ENCODE assay signal across 20 cellular contexts in genomic region chr1:35436078-35436477, GRCh38.
DNase-seq lines count a peak whose midpoint lies in the region; ATAC-seq and TF ChIP-seq lines count a peak whose summit lies in the region.
"Had no signal": no experiment of that assay in that cellular context is flagged by ENCODE, and none has a peak within 500 bp of the region (broad histone marks: within the 10 kb centered on the region; RNA-seq: fewer than 3 reads in every experiment).

No MANE protein-coding gene starts in this region.

- peaks cover 3 to 89% of the 10 kb centered on the region in 2 experiments; a peak in 2 of 3 replicates for H3K36me3 ChIP-seq in HEK293 (ENCODE audit: control insufficient read depth in 2 of 2, insufficient read depth in 1 of 2, low read length in 2 of 2)
- H3K36me3 ChIP-seq in mesenchymal stem cell (ENCODE audit: control insufficient read depth in 1 of 2, insufficient read depth in 2 of 2, low read depth in 1 of 2, low read length in 2 of 2) = peaks cover 73 to 75% of the 10 kb centered on the region in 2 experiments
- H3K36me3 ChIP-seq: BE2C had no signal

- H4K8ac ChIP-seq in mesenchymal stem cell (ENCODE audit: low read length) = no peak overlapping the region

- H3K4ac ChIP-seq in mesenchymal stem cell (ENCODE audit: low read depth in 1 of 2, low read length in 2 of 2) = no peak overlapping the region

- H3K14ac ChIP-seq in mesenchymal stem cell (ENCODE audit: low read length in 2 of 2) = no peak overlapping the region

- no peaks in the 10 kb centered on the region for H3K27me3 ChIP-seq in mesenchymal stem cell (ENCODE audit: control insufficient read depth in 1 of 2, insufficient read depth in 1 of 2, low read length in 2 of 2)
- H3K27me3 ChIP-seq: BE2C had no signal

- DNase-seq in mesenchymal stem cell = no peak
- no peak for DNase-seq in stimulated activated effector memory CD8-positive, alpha-beta T cell treated with anti-CD3 and anti-CD28 coated beads, Interleukin-12 subunit alpha, Interleukin-12 subunit beta, amount 100 ng/mL, for 72 hours (ENCODE audit: low spot score in 2 of 2)
- DNase-seq in activated CD4-positive, alpha-beta memory T cell treated with anti-CD3 and anti-CD28 coated beads, Interleukin-2, amount 10 ng/mL, durations not matched to agents 7 days and 5 days = no peak
- no peak for DNase-seq in NCI-H1417 treated with DMSO at 0.1 percent for 48 hours (lab: John Stamatoyannopoulos, UW)
- DNase-seq: ACHN; BE2C; C1 segment of cervical spinal cord; CD4-positive, CD25-positive, alpha-beta regulatory T cell; CD8-positive, alpha-beta memory T cell; COR-L47; DMS 273 treated with DMSO at 0.1 percent for 48 hours; DMS53; DND-41; EL had no signal

- no peak overlapping the region for H2AFZ ChIP-seq in mesenchymal stem cell (ENCODE audit: low read depth, low read length)
- H2AFZ ChIP-seq: GM23338 had no signal

- POLR2A ChIA-PET in HEK293 (lab: Yijun Ruan, JAX) = interaction anchor here (1.0 kb wide), 1 partner anchor 70 kb away, joined by 3 read pairs; no protein-coding TSS in a partner anchor
- POLR2A ChIA-PET in activated CD4-positive, alpha-beta memory T cell treated with anti-CD3 and anti-CD28 coated beads, Interleukin-2, amount 10 ng/mL, durations not matched to agents 7 days and 5 days (lab: Charles Lee) = interaction anchor here (0.8 kb wide), 1 partner anchor 129 kb away, joined by 3 read pairs; no protein-coding TSS in a partner anchor

- peaks cover 4% of the 10 kb centered on the region for H3K9me3 Mint-ChIP-seq in activated T-helper 17 cell treated with anti-CD3 and anti-CD28 coated beads, Interleukin-2, amount 50 U/mL, for 72 hours
- H3K9me3 Mint-ChIP-seq in stimulated activated effector memory CD8-positive, alpha-beta T cell treated with anti-CD3 and anti-CD28 coated beads, Interleukin-12 subunit alpha, Interleukin-12 subunit beta, amount 100 ng/mL, for 72 hours = no peaks in the 10 kb centered on the region
- no peaks in the 10 kb centered on the region for H3K9me3 Mint-ChIP-seq in activated CD4-positive, alpha-beta memory T cell treated with anti-CD3 and anti-CD28 coated beads, Interleukin-2, amount 10 ng/mL, durations not matched to agents 7 days and 5 days
- H3K9me3 Mint-ChIP-seq: CD4-positive, CD25-positive, alpha-beta regulatory T cell; CD8-positive, alpha-beta memory T cell; GM23338 had no signal

- no peak overlapping the region for H2BK5ac ChIP-seq in mesenchymal stem cell (ENCODE audit: low read depth, low read length, poor library complexity, severe bottlenecking)

- peak overlapping the region; percentile 48 for H3K27ac Mint-ChIP-seq in activated T-helper 17 cell treated with anti-CD3 and anti-CD28 coated beads, Interleukin-2, amount 50 U/mL, for 72 hours
- peak overlapping the region; percentile 30 for H3K27ac Mint-ChIP-seq in stimulated activated effector memory CD8-positive, alpha-beta T cell treated with anti-CD3 and anti-CD28 coated beads, Interleukin-12 subunit alpha, Interleukin-12 subunit beta, amount 100 ng/mL, for 72 hours
- H3K27ac Mint-ChIP-seq in activated CD4-positive, alpha-beta memory T cell treated with anti-CD3 and anti-CD28 coated beads, Interleukin-2, amount 10 ng/mL, durations not matched to agents 7 days and 5 days = no peak overlapping the region

- H2BK120ac ChIP-seq in mesenchymal stem cell (ENCODE audit: low read depth, low read length) = no peak overlapping the region

- no peak for TF ChIP-seq CTCF in HEK293 (tag by site-specific recombination; IDR thresholded peaks at IDR 0.05)

- H3K23ac ChIP-seq in mesenchymal stem cell (ENCODE audit: low read length in 2 of 2) = no peak overlapping the region

- no peak overlapping the region for H2BK15ac ChIP-seq in mesenchymal stem cell (ENCODE audit: low read depth, poor library complexity, severe bottlenecking)

- H4K91ac ChIP-seq in mesenchymal stem cell (ENCODE audit: low read length) = peak overlapping the region; percentile 12

- H3K18ac ChIP-seq in mesenchymal stem cell (ENCODE audit: low read depth in 1 of 2, low read length in 2 of 2) = no peak overlapping the region

- no peak for ATAC-seq in activated T-helper 17 cell treated with anti-CD3 and anti-CD28 coated beads, Interleukin-2, amount 50 U/mL, for 72 hours (replicated peaks)
- ATAC-seq in stimulated activated effector memory CD8-positive, alpha-beta T cell treated with anti-CD3 and anti-CD28 coated beads, Interleukin-12 subunit alpha, Interleukin-12 subunit beta, amount 100 ng/mL, for 72 hours = no peak
- no peak for ATAC-seq in GM19324 (IDR thresholded peaks at IDR 0.05; ENCODE audit: low FRiP score, unreplicated experiment)
- ATAC-seq: GM12878, GM23338, HepG2 had no signal

- H3K4me1 Mint-ChIP-seq in activated T-helper 17 cell treated with anti-CD3 and anti-CD28 coated beads, Interleukin-2, amount 50 U/mL, for 72 hours = peaks cover 15% of the 10 kb centered on the region
- peaks cover 16% of the 10 kb centered on the region for H3K4me1 Mint-ChIP-seq in stimulated activated effector memory CD8-positive, alpha-beta T cell treated with anti-CD3 and anti-CD28 coated beads, Interleukin-12 subunit alpha, Interleukin-12 subunit beta, amount 100 ng/mL, for 72 hours
- H3K4me1 Mint-ChIP-seq in activated CD4-positive, alpha-beta memory T cell treated with anti-CD3 and anti-CD28 coated beads, Interleukin-2, amount 10 ng/mL, durations not matched to agents 7 days and 5 days = peaks cover 30% of the 10 kb centered on the region

- WGBS in mesenchymal stem cell = 98% methylated on average over 10 of the region's 10 CpGs

- H2AK5ac ChIP-seq in mesenchymal stem cell (ENCODE audit: low read length, severe bottlenecking) = no peak overlapping the region

- no peaks in the 10 kb centered on the region for H3K9me3 ChIP-seq in HEK293 (ENCODE audit: control insufficient read depth, insufficient read depth, low read depth, low read length)
- no peaks in the 10 kb centered on the region for H3K9me3 ChIP-seq in mesenchymal stem cell (ENCODE audit: control insufficient read depth, low read length)
- H3K9me3 ChIP-seq: BE2C had no signal

- peaks cover 19% of the 10 kb centered on the region for H3K79me1 ChIP-seq in mesenchymal stem cell (replicated peaks; ENCODE audit: low read length, poor library complexity, severe bottlenecking)

- H2BK12ac ChIP-seq in mesenchymal stem cell (ENCODE audit: low read length in 2 of 2) = no peak overlapping the region

- no peaks in the 10 kb centered on the region for H3K4me1 ChIP-seq in HEK293 (ENCODE audit: control insufficient read depth, insufficient read depth, low read length)
- H3K4me1 ChIP-seq in mesenchymal stem cell (ENCODE audit: control insufficient read depth, insufficient read depth, low read depth, low read length) = no peaks in the 10 kb centered on the region
- H3K4me1 ChIP-seq: BE2C had no signal

- H3K4me3 ChIP-seq in HEK293 (ENCODE audit: low read depth, low read length) = no peak overlapping the region
- H3K4me3 ChIP-seq in mesenchymal stem cell (ENCODE audit: insufficient read depth in 1 of 2, low read depth in 1 of 2, low read length in 2 of 2) = no peak overlapping the region
- H3K4me3 ChIP-seq: GM12878, GM23338 had no signal

- no peak overlapping the region for H3K27ac ChIP-seq in HEK293 (ENCODE audit: extremely low read depth, low read depth, low read length)
- H3K27ac ChIP-seq in mesenchymal stem cell (ENCODE audit: low read length, poor library complexity, severe bottlenecking) = no peak overlapping the region

- CTCF ChIA-PET in HEK293 (lab: Yijun Ruan, JAX) = interaction anchor here (0.7 kb wide), 1 partner anchor 279 kb away, joined by 4 read pairs; no protein-coding TSS in a partner anchor
- CTCF ChIA-PET in activated CD4-positive, alpha-beta memory T cell treated with anti-CD3 and anti-CD28 coated beads, Interleukin-2, amount 10 ng/mL, durations not matched to agents 7 days and 5 days (lab: Charles Lee) = interaction anchor here (2.8 kb wide), 1 partner anchor 15 kb away, joined by 9 read pairs; no protein-coding TSS in a partner anchor

- no peak overlapping the region for H3K4me3 Mint-ChIP-seq in activated T-helper 17 cell treated with anti-CD3 and anti-CD28 coated beads, Interleukin-2, amount 50 U/mL, for 72 hours
- H3K4me3 Mint-ChIP-seq in stimulated activated effector memory CD8-positive, alpha-beta T cell treated with anti-CD3 and anti-CD28 coated beads, Interleukin-12 subunit alpha, Interleukin-12 subunit beta, amount 100 ng/mL, for 72 hours = no peak overlapping the region
- H3K4me3 Mint-ChIP-seq in activated CD4-positive, alpha-beta memory T cell treated with anti-CD3 and anti-CD28 coated beads, Interleukin-2, amount 10 ng/mL, durations not matched to agents 7 days and 5 days = no peak overlapping the region
- H3K4me3 Mint-ChIP-seq: CD4-positive, CD25-positive, alpha-beta regulatory T cell; CD8-positive, alpha-beta memory T cell; GM23338 had no signal

- H3K36me3 Mint-ChIP-seq in activated T-helper 17 cell treated with anti-CD3 and anti-CD28 coated beads, Interleukin-2, amount 50 U/mL, for 72 hours (ENCODE audit: low read depth) = peaks cover 93% of the 10 kb centered on the region
- H3K36me3 Mint-ChIP-seq in stimulated activated effector memory CD8-positive, alpha-beta T cell treated with anti-CD3 and anti-CD28 coated beads, Interleukin-12 subunit alpha, Interleukin-12 subunit beta, amount 100 ng/mL, for 72 hours = peaks cover 76% of the 10 kb centered on the region
- H3K36me3 Mint-ChIP-seq in activated CD4-positive, alpha-beta memory T cell treated with anti-CD3 and anti-CD28 coated beads, Interleukin-2, amount 10 ng/mL, durations not matched to agents 7 days and 5 days (ENCODE audit: low read depth) = peaks cover 58% of the 10 kb centered on the region

- H3K27me3 Mint-ChIP-seq in activated T-helper 17 cell treated with anti-CD3 and anti-CD28 coated beads, Interleukin-2, amount 50 U/mL, for 72 hours = no peaks in the 10 kb centered on the region
- no peaks in the 10 kb centered on the region for H3K27me3 Mint-ChIP-seq in activated CD4-positive, alpha-beta memory T cell treated with anti-CD3 and anti-CD28 coated beads, Interleukin-2, amount 10 ng/mL, durations not matched to agents 7 days and 5 days
- H3K27me3 Mint-ChIP-seq: CD4-positive, CD25-positive, alpha-beta regulatory T cell; CD8-positive, alpha-beta memory T cell had no signal

- H3K4me2 ChIP-seq in mesenchymal stem cell (ENCODE audit: low read length, poor library complexity, severe bottlenecking) = no peak overlapping the region
- H3K4me2 ChIP-seq: GM23338 had no signal

- H3K9ac ChIP-seq in mesenchymal stem cell (ENCODE audit: low read length) = no peak overlapping the region
